ENCODE assay signal across 15 cellular contexts in the genomic region with DNA sequence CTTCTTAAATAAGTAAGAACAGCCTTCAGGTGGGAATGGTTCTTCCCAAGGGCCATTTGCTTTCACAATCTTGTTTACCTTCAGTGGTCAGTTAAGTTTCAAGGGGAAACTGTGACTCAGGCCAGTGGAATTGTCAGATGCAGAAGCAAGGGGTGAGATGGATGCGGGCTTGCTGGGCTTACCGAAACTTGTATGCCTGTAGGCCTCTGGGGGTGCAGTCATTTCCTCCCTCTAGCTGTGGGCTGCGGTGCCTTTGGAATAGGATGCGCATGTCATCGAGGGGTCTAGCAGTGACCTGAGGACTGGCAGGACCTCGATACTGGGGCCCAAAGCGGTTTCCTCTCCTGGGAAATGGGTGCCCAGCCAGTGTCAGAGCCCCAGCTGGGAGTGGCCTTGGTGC.
DNase-seq lines count a peak whose midpoint lies in the region; ATAC-seq and TF ChIP-seq lines count a peak whose summit lies in the region.
"Had no signal": no experiment of that assay in that cellular context is flagged by ENCODE, and none has a peak within 500 bp of the region (broad histone marks: within the 10 kb centered on the region; RNA-seq: fewer than 3 reads in every experiment).

No MANE protein-coding gene starts in this region.

- intact Hi-C loops in activated CD4-positive, alpha-beta T cell treated with anti-CD3 and anti-CD28 coated beads for 36 hours (cut with DNase I, micrococcal nuclease): no loop called here

- H3K27me3 ChIP-seq in BJ (ENCODE audit: control insufficient read depth, insufficient read depth, low read length) (no peaks in the 10 kb centered on the region), mesenchymal stem cell (ENCODE audit: control insufficient read depth in 1 of 2, insufficient read depth in 1 of 2, low read length in 2 of 2) (no peaks in the 10 kb centered on the region)
- H3K27me3 ChIP-seq: esophagus squamous epithelium, ovary had no signal

- no peak overlapping the region for H3K4me2 ChIP-seq in mesenchymal stem cell (ENCODE audit: low read length, poor library complexity, severe bottlenecking)

- peak overlapping the region in 1 of 2 experiments; percentile 73 for H2BK12ac ChIP-seq in mesenchymal stem cell (ENCODE audit: low read length in 2 of 2)

- H3K4me1 Mint-ChIP-seq in activated CD4-positive, alpha-beta T cell treated with anti-CD3 and anti-CD28 coated beads for 36 hours: peaks cover 4% of the 10 kb centered on the region

- no peak for ATAC-seq in activated CD4-positive, alpha-beta T cell treated with anti-CD3 and anti-CD28 coated beads for 36 hours
- ATAC-seq in GM21360 (IDR thresholded peaks at IDR 0.05; ENCODE audit: unreplicated experiment) (no peak), GM19035 (IDR thresholded peaks at IDR 0.05; ENCODE audit: unreplicated experiment) (no peak)

- no peak overlapping the region for H3K27ac Mint-ChIP-seq in activated CD4-positive, alpha-beta T cell treated with anti-CD3 and anti-CD28 coated beads for 36 hours

- no peak overlapping the region for H3K14ac ChIP-seq in mesenchymal stem cell (ENCODE audit: low read length in 2 of 2)

- CTCF ChIA-PET in BJ (lab: Yijun Ruan, JAX): interaction anchor here (1.1 to 1.2 kb wide), 2 partner anchors 40 to 48 kb away, joined by 3 to 6 read pairs; no protein-coding TSS in a partner anchor
- CTCF ChIA-PET in activated CD4-positive, alpha-beta T cell treated with anti-CD3 and anti-CD28 coated beads for 36 hours (lab: Charles Lee): interaction anchor here (1.0 kb wide), 1 partner anchor 10 kb away, joined by 3 read pairs; no protein-coding TSS in a partner anchor

- H3K4me3 Mint-ChIP-seq in activated CD4-positive, alpha-beta T cell treated with anti-CD3 and anti-CD28 coated beads for 36 hours: no peak overlapping the region
- H3K4me3 Mint-ChIP-seq: CD4-positive, alpha-beta memory T cell had no signal

- no peak overlapping the region for H3K9ac ChIP-seq in mesenchymal stem cell (ENCODE audit: low read length)

- H3K4me1 ChIP-seq in mesenchymal stem cell (ENCODE audit: control insufficient read depth, insufficient read depth, low read depth, low read length): peaks cover 39% of the 10 kb centered on the region

- H3K36me3 ChIP-seq in BJ (ENCODE audit: control insufficient read depth, insufficient read depth, low read length) (no peaks in the 10 kb centered on the region; the same call in 1 of the 2 replicates), mesenchymal stem cell (ENCODE audit: control insufficient read depth in 1 of 2, insufficient read depth in 2 of 2, low read depth in 1 of 2, low read length in 2 of 2) (peaks cover 0 to 2% of the 10 kb centered on the region in 2 experiments)
- H3K36me3 ChIP-seq: ovary had no signal

- H4K8ac ChIP-seq in mesenchymal stem cell (ENCODE audit: low read length): peak overlapping the region; percentile 58

- no peak overlapping the region for H3K23ac ChIP-seq in mesenchymal stem cell (ENCODE audit: low read length in 2 of 2)

- H3K27ac ChIP-seq in mesenchymal stem cell (ENCODE audit: low read length, poor library complexity, severe bottlenecking): peak overlapping the region; percentile 4
- H3K27ac ChIP-seq: esophagus squamous epithelium, ovary had no signal

- no peaks in the 10 kb centered on the region for H3K9me3 ChIP-seq in mesenchymal stem cell (ENCODE audit: control insufficient read depth, low read length)
- H3K9me3 ChIP-seq: esophagus squamous epithelium, ovary had no signal

- peak overlapping the region; percentile 14 to 37 for H3K4ac ChIP-seq in mesenchymal stem cell (ENCODE audit: low read depth in 1 of 2, low read length in 2 of 2)

- H2BK120ac ChIP-seq in mesenchymal stem cell (ENCODE audit: low read depth, low read length): no peak overlapping the region

- H2AFZ ChIP-seq in mesenchymal stem cell (ENCODE audit: low read depth, low read length): no peak overlapping the region

- H3K79me1 ChIP-seq in mesenchymal stem cell (replicated peaks; ENCODE audit: low read length, poor library complexity, severe bottlenecking): no peaks in the 10 kb centered on the region

- H3K9me3 Mint-ChIP-seq in activated CD4-positive, alpha-beta T cell treated with anti-CD3 and anti-CD28 coated beads for 36 hours (ENCODE audit: low read depth): no peaks in the 10 kb centered on the region
- H3K9me3 Mint-ChIP-seq: CD4-positive, alpha-beta memory T cell had no signal

- H2BK15ac ChIP-seq in mesenchymal stem cell (ENCODE audit: low read depth, poor library complexity, severe bottlenecking): no peak overlapping the region

- H3K27me3 Mint-ChIP-seq in activated CD4-positive, alpha-beta T cell treated with anti-CD3 and anti-CD28 coated beads for 36 hours: no peaks in the 10 kb centered on the region
- H3K27me3 Mint-ChIP-seq: CD4-positive, alpha-beta memory T cell had no signal

- POLR2A ChIA-PET in BJ (lab: Charles Lee): interaction anchor here (1.1 kb wide), 1 partner anchor 186 kb away, joined by 3 read pairs; no protein-coding TSS in a partner anchor
- POLR2A ChIA-PET in activated CD4-positive, alpha-beta T cell treated with anti-CD3 and anti-CD28 coated beads for 36 hours (lab: Charles Lee): no interaction called here

- WGBS in mesenchymal stem cell: 35% methylated on average over 7 of the region's 7 CpGs

- no peak overlapping the region for H2BK5ac ChIP-seq in mesenchymal stem cell (ENCODE audit: low read depth, low read length, poor library complexity, severe bottlenecking)

- peak overlapping the region; percentile 58 to 72 for H3K18ac ChIP-seq in mesenchymal stem cell (ENCODE audit: low read depth in 1 of 2, low read length in 2 of 2)

- H3K4me3 ChIP-seq in BJ (ENCODE audit: low read depth, low read length) (no peak overlapping the region), mesenchymal stem cell (ENCODE audit: insufficient read depth in 1 of 2, low read depth in 1 of 2, low read length in 2 of 2) (no peak overlapping the region)
- H3K4me3 ChIP-seq: esophagus squamous epithelium, ovary had no signal

- no peaks in the 10 kb centered on the region for H3K36me3 Mint-ChIP-seq in activated CD4-positive, alpha-beta T cell treated with anti-CD3 and anti-CD28 coated beads for 36 hours (ENCODE audit: low read depth)

- H2AK5ac ChIP-seq in mesenchymal stem cell (ENCODE audit: low read length, severe bottlenecking): no peak overlapping the region

- peak overlapping the region; percentile 5 for H4K91ac ChIP-seq in mesenchymal stem cell (ENCODE audit: low read length)

- DNase-seq in BJ (ENCODE audit: low read depth): peak; percentile 61
- peak; percentile 92 for DNase-seq in NCI-H226
- DNase-seq in ecto neural progenitor cell (ENCODE audit: low spot score): peak; percentile 46
- peak; percentile 91 for DNase-seq in mesenchymal stem cell
- DNase-seq in activated CD4-positive, alpha-beta T cell treated with anti-CD3 and anti-CD28 coated beads for 36 hours: no peak
- no peak for DNase-seq in activated CD8-positive, alpha-beta memory T cell treated with anti-CD3 and anti-CD28 coated beads, Interleukin-2, amount 50 U/mL, for 4 hours
- DNase-seq: amygdala; CD4-positive, alpha-beta memory T cell; esophagus squamous epithelium; NCI-H1417 treated with DMSO at 0.1 percent for 48 hours; ovary; stimulated activated CD4-positive, alpha-beta T cell treated with anti-CD3 and anti-CD28 coated beads, Interleukin-4, amount 100 ng/mL, for 24 hours; T-helper 2 cell had no signal

- peak; percentile 28 for TF ChIP-seq CTCF in BJ (IDR thresholded peaks at IDR 0.05; ENCODE audit: insufficient read depth, low read depth, low read length)

Comparison
In these comparisons a context has a peak if more than half of its experiments do, and no peak if none do; other contexts are left out.
1. DNase-seq: peak in BJ (single experiment), NCI-H226 (single experiment), ecto neural progenitor cell (single experiment) and mesenchymal stem cell (single experiment); none in activated CD4-positive, alpha-beta T cell treated with anti-CD3 and anti-CD28 coated beads for 36 hours (single experiment) and activated CD8-positive, alpha-beta memory T cell treated with anti-CD3 and anti-CD28 coated beads, Interleukin-2, amount 50 U/mL, for 4 hours (single experiment).